13 cellular contexts compared by ENCODE assay signal in genomic region chr1:35589516-35590427, GRCh38. TPM values are rescaled to one million over a fixed set of nuclear protein-coding genes. Genes with fewer than 3 reads are reported as not detected.
"Had no signal": no experiment of that assay in that cellular context is flagged by ENCODE, and none has a peak within 500 bp of the region (broad histone marks: within the 10 kb centered on the region; RNA-seq: fewer than 3 reads in every experiment).

No MANE protein-coding gene starts in this region.

- H3K9me3 Mint-ChIP-seq: activated naive CD4-positive, alpha-beta T cell treated with anti-CD3 and anti-CD28 coated beads, Interleukin-2, amount 50 U/mL, for 24 hours; nephron had no signal

- DNase-seq: amniotic stem cell; central memory CD4-positive, alpha-beta T cell; cortex of kidney; effector CD4-positive, alpha-beta T cell; kidney glomerular epithelial cell; psoas muscle; stimulated activated CD4-positive, alpha-beta T cell treated with anti-CD3 and anti-CD28 coated beads, Interleukin-1b, Interleukin-23, amount 100 ng/mL, for 48 hours; T-helper 9 cell had no signal

- H3K4me3 ChIP-seq: psoas muscle, thoracic aorta had no signal

- H3K27ac ChIP-seq: psoas muscle, thoracic aorta had no signal

- H3K4me1 ChIP-seq: psoas muscle had no signal

- ATAC-seq: psoas muscle had no signal

- H3K4me1 Mint-ChIP-seq: activated naive CD4-positive, alpha-beta T cell treated with anti-CD3 and anti-CD28 coated beads, Interleukin-2, amount 50 U/mL, for 24 hours; nephron had no signal

- H3K4me3 Mint-ChIP-seq: activated naive CD4-positive, alpha-beta T cell treated with anti-CD3 and anti-CD28 coated beads, Interleukin-2, amount 50 U/mL, for 24 hours; nephron had no signal

- H3K27ac Mint-ChIP-seq: activated naive CD4-positive, alpha-beta T cell treated with anti-CD3 and anti-CD28 coated beads, Interleukin-2, amount 50 U/mL, for 24 hours; nephron had no signal

- FAIRE-seq: frontal cortex had no signal

- H3K9me3 ChIP-seq: psoas muscle, thoracic aorta had no signal

- H3K36me3 ChIP-seq: thoracic aorta had no signal

- H3K36me3 Mint-ChIP-seq: activated naive CD4-positive, alpha-beta T cell treated with anti-CD3 and anti-CD28 coated beads, Interleukin-2, amount 50 U/mL, for 24 hours had no signal

- H3K27me3 Mint-ChIP-seq: activated naive CD4-positive, alpha-beta T cell treated with anti-CD3 and anti-CD28 coated beads, Interleukin-2, amount 50 U/mL, for 24 hours had no signal

RNA-seq across cellular contexts. Expression of gene TFAP2E, which starts 16.7 kb away (rescaled TPM):
- total RNA-seq: psoas muscle, urinary bladder had no signal
